8 cellular contexts compared by ENCODE assay signal in the genomic region with DNA sequence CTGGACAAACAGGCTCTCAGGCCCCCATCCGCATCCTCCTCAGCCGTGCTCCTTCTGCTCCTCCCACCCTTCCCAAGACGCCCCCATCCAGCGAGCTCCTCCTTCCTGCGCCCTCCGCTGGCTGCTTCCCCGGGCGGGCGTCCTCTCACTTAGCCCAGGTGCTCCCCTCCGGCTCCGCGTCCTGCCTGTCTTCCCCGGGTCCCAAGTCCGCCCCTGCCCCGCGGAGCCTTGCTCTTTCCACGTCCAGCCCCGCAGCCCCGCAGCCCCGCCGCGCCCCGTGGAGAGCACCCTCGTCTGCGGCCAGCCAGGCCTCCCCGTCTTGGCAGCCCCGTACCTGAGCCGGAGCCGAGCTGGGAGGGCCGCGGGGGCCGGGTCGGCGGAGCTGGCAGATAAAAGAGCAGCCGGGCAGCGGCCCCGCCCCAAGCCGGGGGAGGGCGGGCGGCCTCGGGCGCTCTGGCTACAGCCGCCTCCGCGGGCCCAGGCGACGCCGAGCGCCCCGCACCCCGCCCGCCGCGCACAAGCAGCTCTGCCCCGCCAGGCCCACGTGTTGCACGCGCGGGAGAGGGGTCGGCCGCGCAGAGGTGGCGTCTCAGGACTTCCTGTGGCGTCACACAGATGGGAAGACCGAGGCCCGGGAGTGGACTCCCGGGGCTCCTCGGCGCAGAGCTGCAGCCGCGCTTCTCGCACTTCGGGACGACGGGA. TPM values are rescaled to one million over a fixed set of nuclear protein-coding genes. Genes with fewer than 3 reads are reported as not detected.
DNase-seq lines count a peak whose midpoint lies in the region; ATAC-seq and TF ChIP-seq lines count a peak whose summit lies in the region.

Gene PAQR7 (minus strand): TSS at position 555 of the 702 bp plus-strand sequence. CDS start 11,869 bp downstream, outside the sequence.

- H3K36me3 ChIP-seq in HCT116 (ENCODE audit: control insufficient read depth in 1 of 2, insufficient read depth in 2 of 2, low read length in 2 of 2) (no peaks in the 10 kb centered on the region), lower lobe of right lung (no peaks in the 10 kb centered on the region)

- peaks cover 21% of the 10 kb centered on the region for H3K27me3 Mint-ChIP-seq in activated CD4-positive, alpha-beta memory T cell treated with anti-CD3 and anti-CD28 coated beads, Interleukin-2, amount 10 ng/mL, durations not matched to agents 7 days and 5 days

- no peaks in the 10 kb centered on the region for H3K9me2 ChIP-seq in HCT116 (ENCODE audit: insufficient read depth)

- DNase-seq in DMS53 (lab: John Stamatoyannopoulos, UW) (peak; percentile 90), HCT116 (ENCODE audit: low read depth, low spot score) (no peak), NCI-H2227 treated with DMSO at 0.1 percent for 48 hours (lab: John Stamatoyannopoulos, UW) (peak; percentile 81), ecto neural progenitor cell (ENCODE audit: low spot score) (peak; percentile 85), lower lobe of right lung (peak; percentile 84), KBM-7 (no peak)
- peak; percentile 61 for DNase-seq in activated CD4-positive, alpha-beta memory T cell treated with anti-CD3 and anti-CD28 coated beads, Interleukin-2, amount 10 ng/mL, durations not matched to agents 7 days and 5 days
- DNase-seq in stimulated activated CD4-positive, alpha-beta T cell treated with anti-CD3 and anti-CD28 coated beads, Interleukin-4, amount 100 ng/mL, for 4 hours, result peak; percentile 55 to 64

- H4K20me1 ChIP-seq in HCT116 (ENCODE audit: insufficient read depth), result no peaks in the 10 kb centered on the region

- peak within 1 kb of the TSS; percentile 69 for H3K4me3 Mint-ChIP-seq in activated CD4-positive, alpha-beta memory T cell treated with anti-CD3 and anti-CD28 coated beads, Interleukin-2, amount 10 ng/mL, durations not matched to agents 7 days and 5 days

- BruUV-seq in HCT116 (replicated peaks; lab: Mats Ljungman, UMichigan), result no TSS peak

- peaks cover 35 to 66% of the 10 kb centered on the region in 2 experiments for H3K4me1 ChIP-seq in HCT116 (ENCODE audit: control insufficient read depth in 1 of 2, insufficient read depth in 2 of 2, low read length in 2 of 2)
- H3K4me1 ChIP-seq in lower lobe of right lung, result peaks cover 40% of the 10 kb centered on the region

- H3K27ac ChIP-seq in HCT116 (ENCODE audit: low read depth, low read length) (peak within 1 kb of the TSS; percentile 81), lower lobe of right lung (peak within 1 kb of the TSS; percentile 80)

- peak within 1 kb of the TSS; percentile 98 for H3K4me2 ChIP-seq in HCT116 (ENCODE audit: low read length)

- H3K4me3 ChIP-seq in HCT116 (replicated peaks in 1 of 2; ENCODE audit: low read depth in 1 of 2, low read length in 2 of 2) (peak within 1 kb of the TSS; percentile 77 to 78), lower lobe of right lung (peak within 1 kb of the TSS; percentile 72)

- no peak within 1 kb of the TSS for H2AFZ ChIP-seq in HCT116 (ENCODE audit: low read depth, low read length, poor library complexity, severe bottlenecking)

- CTCF ChIA-PET in HCT116 (lab: Charles Lee), result interaction anchor here (0.6 to 1.3 kb wide), 3 partner anchors 15 to 38 kb away, joined by 3 read pairs; no protein-coding TSS in a partner anchor
- CTCF ChIA-PET in activated CD4-positive, alpha-beta memory T cell treated with anti-CD3 and anti-CD28 coated beads, Interleukin-2, amount 10 ng/mL, durations not matched to agents 7 days and 5 days (lab: Charles Lee), result interaction anchor here (1.3 to 1.5 kb wide), 2 partner anchors 20 to 32 kb away, joined by 3 to 4 read pairs; no protein-coding TSS in a partner anchor

- peaks cover 10% of the 10 kb centered on the region; the same call in 1 of the 2 replicates for H3K79me2 ChIP-seq in HCT116 (ENCODE audit: insufficient read depth, low read length)

- intact Hi-C loops in HCT116 (cut with micrococcal nuclease), result no loop called here
- intact Hi-C loops in lower lobe of right lung (cut with DNase I), result no loop called here

- ATAC-seq in HCT116 (peak; percentile 83), lower lobe of right lung (peak; percentile 93)

- H3K27me3 ChIP-seq in HCT116 (ENCODE audit: insufficient read depth, low read length), result no peaks in the 10 kb centered on the region
- no peaks in the 10 kb centered on the region for H3K27me3 ChIP-seq in lower lobe of right lung (ENCODE audit: low read depth)

- H3K9me3 Mint-ChIP-seq in activated CD4-positive, alpha-beta memory T cell treated with anti-CD3 and anti-CD28 coated beads, Interleukin-2, amount 10 ng/mL, durations not matched to agents 7 days and 5 days, result no peaks in the 10 kb centered on the region

- H3K27ac Mint-ChIP-seq in activated CD4-positive, alpha-beta memory T cell treated with anti-CD3 and anti-CD28 coated beads, Interleukin-2, amount 10 ng/mL, durations not matched to agents 7 days and 5 days, result no peak within 1 kb of the TSS

- H3K4me1 Mint-ChIP-seq in activated CD4-positive, alpha-beta memory T cell treated with anti-CD3 and anti-CD28 coated beads, Interleukin-2, amount 10 ng/mL, durations not matched to agents 7 days and 5 days, result peaks cover 7% of the 10 kb centered on the region

- TF ChIP-seq RAD21 in HCT116 (IDR thresholded peaks at IDR 0.05; ENCODE audit: low read depth), result no peak

- RAD21 ChIA-PET in HCT116 (lab: Charles Lee; ENCODE audit: low non-redundant PET in 1 of 2, low total read pairs in 2 of 2, uncharacterized antibody in 2 of 2, unreplicated experiment in 2 of 2), result interaction anchor here (0.7 to 1.6 kb wide), 3 partner anchors 16 to 20 kb away, joined by 3 to 6 read pairs (median 4); no protein-coding TSS in a partner anchor

- peak within 1 kb of the TSS; percentile 84 for H3K9ac ChIP-seq in HCT116 (ENCODE audit: low read length)

- TF ChIP-seq CTCF in HCT116 (IDR thresholded peaks at IDR 0.05 in 2 of 3, conservative IDR thresholded peaks at IDR 0.05 in 1 of 3; ENCODE audit: borderline replicate concordance in 1 of 3, insufficient read depth in 1 of 3, low read depth in 2 of 3, low read length in 2 of 3) (no peak), lower lobe of right lung (IDR thresholded peaks at IDR 0.05) (no peak)

- in situ Hi-C loops in KBM-7 (cut with MboI; ENCODE audit: low pct_unique_long_range_greater_than_20kb, low sequenced_read_pairs), result no loop called here

- H3K9me3 ChIP-seq in HCT116 (ENCODE audit: control insufficient read depth in 1 of 2, insufficient read depth in 1 of 2, low read depth in 1 of 2, low read length in 2 of 2) (no peaks in the 10 kb centered on the region), lower lobe of right lung (no peaks in the 10 kb centered on the region)

- POLR2A ChIA-PET in HCT116 (lab: Charles Lee), result interaction anchor here (0.9 to 3.2 kb wide), 3 partner anchors 13 to 16 kb away, joined by 3 to 31 read pairs (median 8); no protein-coding TSS in a partner anchor
- POLR2A ChIA-PET in activated CD4-positive, alpha-beta memory T cell treated with anti-CD3 and anti-CD28 coated beads, Interleukin-2, amount 10 ng/mL, durations not matched to agents 7 days and 5 days (lab: Charles Lee), result interaction anchor here (1.1 to 2.1 kb wide), 6 partner anchors 9 to 122 kb away, joined by 3 to 8 read pairs (median 4); partner anchors contain the start of gene PAFAH2

- TF ChIP-seq POLR2A in HCT116 (IDR thresholded peaks at IDR 0.05; ENCODE audit: borderline replicate concordance, extremely low read depth, insufficient read depth, insufficient read length), result peak; percentile 70

- H3K36me3 Mint-ChIP-seq in activated CD4-positive, alpha-beta memory T cell treated with anti-CD3 and anti-CD28 coated beads, Interleukin-2, amount 10 ng/mL, durations not matched to agents 7 days and 5 days (ENCODE audit: low read depth), result no peaks in the 10 kb centered on the region

TF ChIP-seq in HCT116, 20 proteins besides CTCF, POLR2A, EP300 and RAD21:
- TF ChIP-seq CBX3 (IDR thresholded peaks at IDR 0.05; ENCODE audit: low read depth) (no peak), EGR1 (IDR thresholded peaks at IDR 0.05; ENCODE audit: low read depth) (peak; percentile 53), EZH2phosphoT487 (IDR thresholded peaks at IDR 0.05; ENCODE audit: borderline replicate concordance) (no peak), TCF7L2 (IDR thresholded peaks at IDR 0.05; ENCODE audit: borderline replicate concordance, extremely low read depth, insufficient read depth, insufficient read length) (peak; percentile 93), ZFX (IDR thresholded peaks at IDR 0.05) (peak; percentile 84), MAX (IDR thresholded peaks at IDR 0.05) (peak; percentile 95), EZH2 (IDR thresholded peaks at IDR 0.05) (no peak), YY1 (IDR thresholded peaks at IDR 0.05; ENCODE audit: extremely low read depth, insufficient replicate concordance, low read depth, low read length) (peak; percentile 12), FOSL1 (IDR thresholded peaks at IDR 0.05; ENCODE audit: low read depth) (no peak), SIN3A (IDR thresholded peaks at IDR 0.05; ENCODE audit: low read depth) (0 out of 2 replicates have a peak, but pooled peaks have one; percentile 26), POLR2AphosphoS5 (IDR thresholded peaks at IDR 0.05; ENCODE audit: low read depth, low read length) (peak; percentile 66)

RNA-seq across cellular contexts. Expression of gene PAQR7, which starts in this region (rescaled TPM):
- total RNA-seq in HCT116 (2021; ENCODE audit: unreplicated experiment) (13.1 TPM), lower lobe of right lung (9.3 TPM)
- 12.6 and 14.9 TPM in 2 replicates for polyA plus RNA-seq in HCT116 (2012)
- total RNA-seq in activated CD4-positive, alpha-beta memory T cell treated with anti-CD3 and anti-CD28 coated beads, Interleukin-2, amount 10 ng/mL, durations not matched to agents 7 days and 5 days, result 1 to 10 TPM; 1.4 TPM

Comparison
In these comparisons a context has a peak if more than half of its experiments do, and no peak if none do; other contexts are left out.
1. DNase-seq: peak in DMS53 (single experiment), NCI-H2227 treated with DMSO at 0.1 percent for 48 hours (single experiment), activated CD4-positive, alpha-beta memory T cell treated with anti-CD3 and anti-CD28 coated beads, Interleukin-2, amount 10 ng/mL, durations not matched to agents 7 days and 5 days (single experiment), ecto neural progenitor cell (single experiment), lower lobe of right lung (single experiment) and stimulated activated CD4-positive, alpha-beta T cell treated with anti-CD3 and anti-CD28 coated beads, Interleukin-4, amount 100 ng/mL, for 4 hours (2 of 2); none in HCT116 (single experiment) and KBM-7 (single experiment).